In the genomic region with DNA sequence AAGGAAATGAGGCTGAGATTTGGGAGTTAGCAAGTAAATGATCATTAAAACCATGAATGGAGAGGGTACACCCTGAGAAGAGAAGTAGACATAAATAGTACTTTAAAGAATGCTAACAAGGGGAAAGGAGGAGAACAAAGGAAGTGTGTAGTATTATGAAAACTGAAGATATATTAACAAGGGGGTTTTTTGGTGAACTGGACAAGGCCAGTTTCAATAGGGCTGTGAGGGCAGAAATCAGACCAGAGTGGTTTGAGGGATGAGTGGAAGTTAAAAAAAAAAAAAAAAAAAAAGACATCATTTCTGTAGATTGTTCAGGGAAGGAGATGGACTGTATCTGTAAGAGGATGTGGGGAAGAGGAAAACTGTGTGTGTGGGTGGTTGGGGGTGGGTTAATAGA, we compare ENCODE assay signal across 10 cellular contexts.
"Had no signal": no experiment of that assay in that cellular context is flagged by ENCODE, and none has a peak within 500 bp of the region (broad histone marks: within the 10 kb centered on the region; RNA-seq: fewer than 3 reads in every experiment).

No MANE protein-coding gene starts in this region.

- ATAC-seq: HCT116, K562 had no signal

- H3K9ac ChIP-seq: GM23248 had no signal

- DNase-seq: GM23248, GOT3, H7, HFFc6, Kasumi-1, KG1 had no signal

- FAIRE-seq: HTR-8/SVneo, K562 had no signal

- H3K9me3 ChIP-seq: HAP-1 had no signal

- H3K36me3 ChIP-seq: HAP-1 had no signal

- H3K27ac ChIP-seq: GM23248 had no signal

- H3K4me3 ChIP-seq: GM23248, HAP-1, K562 had no signal

- H2AFZ ChIP-seq: GM23248 had no signal
